In the genomic region with DNA sequence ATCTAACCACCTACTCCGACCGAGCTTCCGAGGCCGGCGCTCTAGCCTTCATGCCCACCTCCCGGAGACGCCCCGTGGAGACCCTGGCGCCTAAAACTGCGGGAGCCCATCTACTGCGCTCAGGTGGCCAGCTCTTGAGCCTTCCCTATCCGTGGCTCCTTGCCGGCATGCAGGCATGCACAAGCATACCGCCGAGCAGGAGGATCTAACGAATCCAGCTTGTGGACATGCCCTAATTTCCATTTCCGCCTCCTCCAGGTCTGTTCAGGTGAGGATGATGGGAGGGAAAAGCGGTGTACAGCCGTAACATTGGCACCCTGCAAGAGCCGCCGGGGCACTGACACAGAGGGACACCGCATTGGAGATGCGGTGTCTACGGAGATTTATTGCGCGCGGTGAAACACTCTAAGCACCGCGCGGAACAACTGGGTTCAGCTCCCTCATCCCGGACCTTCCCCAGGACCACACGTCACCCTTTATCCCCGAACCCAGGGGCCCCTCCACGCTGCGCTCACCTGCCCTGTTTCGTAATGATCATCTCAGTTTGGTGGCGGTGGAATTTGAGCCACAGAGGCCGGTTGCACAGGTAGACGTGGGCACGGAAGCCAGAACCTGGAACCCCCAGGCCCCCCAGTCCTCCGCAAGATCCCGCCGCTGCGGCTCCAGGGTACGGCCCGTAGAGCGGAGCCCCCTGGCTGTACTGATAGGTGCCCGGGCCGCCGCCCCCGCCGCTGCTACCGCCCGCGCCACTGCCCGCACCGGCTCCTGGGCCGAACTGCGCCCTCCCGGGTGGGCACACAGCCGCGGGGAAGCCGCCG, we compare ENCODE assay signal across 8 cellular contexts. TPM values are rescaled to one million over a fixed set of nuclear protein-coding genes. Genes with fewer than 3 reads are reported as not detected.
DNase-seq lines count a peak whose midpoint lies in the region; ATAC-seq, FAIRE-seq and TF ChIP-seq lines count a peak whose summit lies in the region.

No MANE protein-coding gene starts in this region.

- ATAC-seq in GM19035 (IDR thresholded peaks at IDR 0.05; ENCODE audit: unreplicated experiment) = peak; percentile 2
- ATAC-seq in Panc1 = peak; percentile 85
- ATAC-seq in GM19324 (IDR thresholded peaks at IDR 0.05; ENCODE audit: low FRiP score, unreplicated experiment) = no peak

- no TSS peak for BruUV-seq in Panc1 (replicated peaks; lab: Mats Ljungman, UMichigan)

- H3K27ac ChIP-seq in Panc1 (ENCODE audit: low read length) (peak overlapping the region; percentile 70), esophagus muscularis mucosa (replicated peaks in 1 of 4) (no peak overlapping the region), prostate gland (no peak overlapping the region)

- H3K4me3 ChIP-seq in Panc1 (ENCODE audit: low read depth in 2 of 2, low read length in 2 of 2) (peak overlapping the region; percentile 60 to 74), esophagus muscularis mucosa (peak overlapping the region; percentile 44 to 54 (median 48)), prostate gland (peak overlapping the region; percentile 13 to 27)

- H3K27me3 ChIP-seq in Panc1 (ENCODE audit: control insufficient read depth, insufficient read depth, low read length) (no peaks in the 10 kb centered on the region), esophagus muscularis mucosa (peaks cover 0 to 96% (median 68%) of the 10 kb centered on the region in 4 donors), prostate gland (replicated peaks; ENCODE audit: insufficient read depth) (peaks cover 21% of the 10 kb centered on the region)

- CTCF ChIA-PET in Panc1 (lab: Charles Lee) = interaction anchor here (0.6 to 1.4 kb wide), 2 partner anchors 9 to 67 kb away, joined by 5 read pairs; no protein-coding TSS in a partner anchor

- intact Hi-C loops in Panc1 (cut with micrococcal nuclease; ENCODE audit: unreplicated experiment) (no loop called here), esophagus muscularis mucosa (cut with DNase I) (no loop called here), prostate gland (cut with DNase I) (no loop called here)

- no peak for FAIRE-seq in GM12892 (lab: Jason Lieb, UNC)

- no peak for TF ChIP-seq EP300 in esophagus muscularis mucosa (IDR thresholded peaks at IDR 0.05)

- TF ChIP-seq CTCF in Panc1 (IDR thresholded peaks at IDR 0.05) (no peak), esophagus muscularis mucosa (IDR thresholded peaks at IDR 0.05) (no peak), prostate gland (IDR thresholded peaks at IDR 0.05) (no peak)

- POLR2A ChIA-PET in Panc1 (lab: Charles Lee) = no interaction called here

- peaks cover 4% of the 10 kb centered on the region; the same call in 1 of the 2 replicates for H3K4me1 ChIP-seq in Panc1 (ENCODE audit: control insufficient read depth, insufficient read depth, low read length)
- H3K4me1 ChIP-seq in esophagus muscularis mucosa = peaks cover 31 to 42% (median 38%) of the 10 kb centered on the region in 4 donors
- H3K4me1 ChIP-seq in prostate gland (replicated peaks) = no peaks in the 10 kb centered on the region

- in situ Hi-C loops in Panc1 (cut with HindIII; ENCODE audit: low pct_unique_long_range_greater_than_20kb, low sequenced_read_pairs) = no loop called here

- H3K9me3 ChIP-seq in Panc1 (ENCODE audit: control insufficient read depth, insufficient read depth, low read depth, low read length) = no peaks in the 10 kb centered on the region
- no peaks in the 10 kb centered on the region for H3K9me3 ChIP-seq in esophagus muscularis mucosa
- H3K9me3 ChIP-seq in prostate gland = no peaks in the 10 kb centered on the region

- no peak for TF ChIP-seq POLR2A in esophagus muscularis mucosa (IDR thresholded peaks at IDR 0.05; ENCODE audit: low read depth)
- TF ChIP-seq POLR2A in prostate gland (IDR thresholded peaks at IDR 0.05) = no peak
- TF ChIP-seq POLR2A in GM12892 (IDR thresholded peaks at IDR 0.05; ENCODE audit: low read depth, low read length) = no peak

- WGBS in esophagus muscularis mucosa = 2% methylated on average over 24 of the region's 64 CpGs
- WGBS in prostate gland = 3% methylated on average over 54 of the region's 64 CpGs

- DNase-seq in 8988T = peak; percentile 90
- DNase-seq in Panc1 (ENCODE audit: low read depth, low spot score) = no peak
- DNase-seq in esophagus muscularis mucosa (ENCODE audit: extremely low spot score) = no peak
- DNase-seq in prostate gland (ENCODE audit: low spot score) = no peak
- no peak for DNase-seq in GM12892 (ENCODE audit: insufficient read length)
- no peak for DNase-seq in cortex of kidney (lab: John Stamatoyannopoulos, UW)

- H3K36me3 ChIP-seq in Panc1 (ENCODE audit: control insufficient read depth, insufficient read depth, low read length) (no peaks in the 10 kb centered on the region; the same call in 1 of the 2 replicates), esophagus muscularis mucosa (no peaks in the 10 kb centered on the region), prostate gland (no peaks in the 10 kb centered on the region)

RNA-seq across cellular contexts. Expression of gene EOMES, which starts 1.0 kb away (rescaled TPM):
- 2.5 TPM for total RNA-seq in Panc1 (2021; ENCODE audit: unreplicated experiment)
- 1.6 TPM for polyA plus RNA-seq in Panc1 (2012; ENCODE audit: insufficient read length)
- total RNA-seq in esophagus muscularis mucosa = under 1 TPM in 1 of 4 donors, not detected in 3; 0.17 TPM
- total RNA-seq in prostate gland = under 1 TPM in 1 of 2 donors, not detected in 1; 0.46 TPM
- polyA plus RNA-seq in GM12892 (2012; ENCODE audit: missing spikeins) = not detected
